ENCODE assay signal across 1 cellular context in genomic region chr2:127512362-127512761, GRCh38.
TF ChIP-seq lines count a peak whose summit lies in the region.

No MANE protein-coding gene starts in this region.

TF ChIP-seq in IMR-90, 13 proteins besides CTCF, POLR2A, EP300 and RAD21:
- TF ChIP-seq, protein P1, sequence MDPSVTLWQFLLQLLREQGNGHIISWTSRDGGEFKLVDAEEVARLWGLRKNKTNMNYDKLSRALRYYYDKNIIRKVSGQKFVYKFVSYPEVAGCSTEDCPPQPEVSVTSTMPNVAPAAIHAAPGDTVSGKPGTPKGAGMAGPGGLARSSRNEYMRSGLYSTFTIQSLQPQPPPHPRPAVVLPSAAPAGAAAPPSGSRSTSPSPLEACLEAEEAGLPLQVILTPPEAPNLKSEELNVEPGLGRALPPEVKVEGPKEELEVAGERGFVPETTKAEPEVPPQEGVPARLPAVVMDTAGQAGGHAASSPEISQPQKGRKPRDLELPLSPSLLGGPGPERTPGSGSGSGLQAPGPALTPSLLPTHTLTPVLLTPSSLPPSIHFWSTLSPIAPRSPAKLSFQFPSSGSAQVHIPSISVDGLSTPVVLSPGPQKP (IDR thresholded peaks at IDR 0.05; ENCODE audit: borderline replicate concordance, low read depth, low read length): no peak
